In the genomic region with DNA sequence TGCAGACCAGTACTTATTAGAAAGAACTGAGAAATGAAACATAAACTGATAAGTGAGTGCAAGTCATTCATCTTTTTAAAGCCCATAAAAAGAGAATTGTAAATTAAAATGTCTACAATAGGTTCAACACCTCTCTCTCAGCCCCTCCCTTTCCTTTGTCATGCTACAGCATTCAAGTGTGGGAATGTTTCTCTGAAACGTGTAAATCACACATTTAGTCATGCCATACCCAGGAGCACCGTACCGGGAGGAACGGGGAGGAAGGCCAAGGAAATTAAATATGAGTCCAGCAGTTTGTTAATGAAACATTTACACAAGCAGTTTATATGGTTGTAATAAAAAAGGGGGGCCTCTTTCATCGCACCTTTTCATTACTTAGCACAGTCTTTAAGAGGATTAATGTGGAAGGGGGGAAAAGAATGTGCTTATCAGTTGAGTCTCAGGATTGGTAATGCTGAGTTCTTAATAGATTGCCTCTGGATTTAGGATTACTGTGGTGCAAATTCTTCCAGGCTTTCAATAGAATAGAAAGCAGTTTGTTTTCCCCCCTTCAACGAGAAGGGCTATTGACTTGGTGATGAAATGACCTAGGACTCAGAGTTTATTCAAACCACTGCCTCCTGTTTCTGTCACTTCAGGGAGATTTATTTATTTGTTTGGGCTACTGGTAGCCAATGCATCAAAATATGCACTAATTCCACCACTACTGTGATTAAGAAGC, we compare ENCODE assay signal across 1 cellular context.
TF ChIP-seq lines count a peak whose summit lies in the region.

No MANE protein-coding gene starts in this region.

TF ChIP-seq in GM12878, 131 proteins besides CTCF, POLR2A, EP300 and RAD21 (continued from another document):
- TF ChIP-seq, protein P1, sequence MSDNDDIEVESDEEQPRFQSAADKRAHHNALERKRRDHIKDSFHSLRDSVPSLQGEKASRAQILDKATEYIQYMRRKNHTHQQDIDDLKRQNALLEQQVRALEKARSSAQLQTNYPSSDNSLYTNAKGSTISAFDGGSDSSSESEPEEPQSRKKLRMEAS (IDR thresholded peaks at IDR 0.05; ENCODE audit: low read depth, low read length), result no peak
TF ChIP-seq in GM12878: peak in this region for 14.
